Comparison of ENCODE assay signal across 17 cellular contexts in the genomic region with DNA sequence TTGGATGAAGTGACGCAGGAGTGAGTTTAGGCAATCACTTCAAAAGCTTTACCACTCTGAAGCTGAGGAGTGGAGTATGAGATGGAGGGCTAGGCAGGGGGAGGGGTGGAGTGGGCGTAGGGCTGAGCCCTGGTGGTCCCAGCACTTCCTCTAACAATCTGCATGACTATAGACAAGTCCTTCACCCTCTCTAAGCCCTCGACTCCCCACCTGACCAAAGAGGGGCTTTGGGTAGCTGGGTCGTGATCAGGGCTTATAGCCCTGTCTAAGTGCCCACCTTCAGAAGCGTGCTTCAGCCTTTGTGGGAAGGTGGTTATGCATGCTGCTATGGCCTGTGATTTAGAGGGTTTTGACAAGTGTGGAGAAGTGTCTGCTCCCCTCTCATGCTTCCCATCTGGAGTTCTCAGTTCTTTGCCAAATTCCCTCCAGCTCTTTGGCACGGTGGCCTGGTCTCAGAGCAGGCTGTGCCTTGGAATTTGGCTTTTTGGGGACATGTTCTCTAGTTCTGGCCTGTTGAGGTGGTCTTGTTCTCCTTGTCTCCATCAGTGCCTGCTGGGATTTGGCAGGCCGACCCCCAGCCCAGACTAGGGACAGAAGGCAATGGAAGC. TPM values are rescaled to one million over a fixed set of nuclear protein-coding genes. Genes with fewer than 3 reads are reported as not detected.
"Had no signal": no experiment of that assay in that cellular context is flagged by ENCODE, and none has a peak within 500 bp of the region (broad histone marks: within the 10 kb centered on the region; RNA-seq: fewer than 3 reads in every experiment).

No MANE protein-coding gene starts in this region.

- H3K4me2 ChIP-seq: neural progenitor cell had no signal

- H3K4me1 ChIP-seq: parathyroid adenoma, tibial nerve had no signal

- ATAC-seq: activated naive CD4-positive, alpha-beta T cell treated with anti-CD3 and anti-CD28 coated beads, Interleukin-2, amount 50 U/mL, for 72 hours; body of pancreas; SK-N-SH treated with all-trans-retinoic acid at 6 μM for 48 hours had no signal

- DNase-seq: activated CD4-positive, alpha-beta T cell treated with anti-CD3 and anti-CD28 coated beads, Interleukin-2, amount 50 U/mL, for 1 hour; activated effector memory CD4-positive, alpha-beta T cell treated with Interleukin-2 at 50 U/mL for 16 hours; amniotic stem cell; body of pancreas; endodermal cell; erythroblast; immature natural killer cell; mesendoderm; retina had no signal

- H3K9ac ChIP-seq: neural progenitor cell, parathyroid adenoma had no signal

- H3K79me2 ChIP-seq: parathyroid adenoma had no signal

- H3K27me3 ChIP-seq: body of pancreas, neural progenitor cell, tibial nerve had no signal

- H3K4me3 Mint-ChIP-seq: endodermal cell, immature natural killer cell, neural progenitor cell had no signal

- H3K4me3 ChIP-seq: body of pancreas, neural progenitor cell, skin epidermis, tibial nerve had no signal

- H3K27ac Mint-ChIP-seq: activated naive CD4-positive, alpha-beta T cell treated with anti-CD3 and anti-CD28 coated beads, Interleukin-2, amount 50 U/mL, for 72 hours; endodermal cell; immature natural killer cell; neural progenitor cell had no signal

- H3K9me3 ChIP-seq: body of pancreas, tibial nerve had no signal

- H3K27ac ChIP-seq: body of pancreas, neural progenitor cell, parathyroid adenoma, tibial nerve had no signal

- H3K9me3 Mint-ChIP-seq: activated naive CD4-positive, alpha-beta T cell treated with anti-CD3 and anti-CD28 coated beads, Interleukin-2, amount 50 U/mL, for 72 hours; endodermal cell had no signal

- H3K36me3 ChIP-seq: neural progenitor cell, tibial nerve had no signal

- H3K36me3 Mint-ChIP-seq: activated naive CD4-positive, alpha-beta T cell treated with anti-CD3 and anti-CD28 coated beads, Interleukin-2, amount 50 U/mL, for 72 hours; immature natural killer cell; neural progenitor cell had no signal

- H2AFZ ChIP-seq: neural progenitor cell, parathyroid adenoma had no signal

- H3K4me1 Mint-ChIP-seq: endodermal cell, immature natural killer cell had no signal

RNA-seq across cellular contexts. Expression of gene ACTBL2, which starts 53.0 kb away (rescaled TPM):
- total RNA-seq: activated naive CD4-positive, alpha-beta T cell treated with anti-CD3 and anti-CD28 coated beads, Interleukin-2, amount 50 U/mL, for 72 hours; body of pancreas; dermis microvascular lymphatic vessel endothelial cell; endodermal cell; T-helper 1 cell treated with Interleukin-12 subunit alpha and Interleukin-12 subunit beta and Interleukin-4 antibody, amounts not matched to agents 30 ng/mL and 1 ng/mL, for 36 hours; tibial nerve had no signal
- polyA plus RNA-seq: immature natural killer cell had no signal
